In the genomic region with DNA sequence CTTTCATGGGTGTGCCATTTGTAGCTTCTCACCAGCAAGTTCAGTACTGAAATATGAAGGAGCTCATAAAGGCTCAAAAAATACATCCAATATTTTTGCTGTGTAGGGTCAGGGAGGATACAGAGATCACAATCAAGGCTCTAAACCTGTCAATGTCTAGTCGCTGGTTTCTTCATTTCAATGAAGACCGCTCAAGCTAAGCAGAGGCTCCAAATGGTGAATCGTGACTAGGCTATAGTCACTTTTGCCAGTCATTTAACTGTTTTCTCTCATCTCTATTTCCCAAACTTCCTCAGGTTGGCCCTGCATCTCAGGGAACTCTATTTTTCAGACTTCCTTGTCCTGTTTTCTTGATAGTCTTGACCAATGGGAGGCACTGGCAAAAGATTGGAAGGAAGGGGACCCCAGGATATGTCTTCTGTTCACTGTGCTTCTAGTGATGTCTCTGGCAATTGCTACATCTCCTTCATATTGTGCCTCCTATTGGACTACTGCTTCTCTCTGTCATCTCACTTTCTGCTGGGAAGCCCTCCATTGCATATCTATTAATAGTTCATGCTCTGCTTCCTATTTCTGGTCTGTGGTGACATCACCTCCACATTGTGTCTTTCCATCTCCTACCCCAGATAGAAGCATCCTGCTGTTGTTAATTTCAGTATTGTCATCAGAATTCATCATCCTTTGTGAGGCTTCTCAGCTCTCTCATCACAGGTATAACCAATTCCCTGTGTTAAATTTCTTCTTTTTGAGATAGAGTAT, we compare ENCODE assay signal across 27 cellular contexts.
"Had no signal": no experiment of that assay in that cellular context is flagged by ENCODE, and none has a peak within 500 bp of the region (broad histone marks: within the 10 kb centered on the region; RNA-seq: fewer than 3 reads in every experiment).

No MANE protein-coding gene starts in this region.

- H3K9ac ChIP-seq: SK-N-SH had no signal

- DNase-seq: activated CD4-positive, alpha-beta memory T cell treated with anti-CD3 and anti-CD28 coated beads for 36 hours; activated CD4-positive, alpha-beta T cell treated with anti-CD3 and anti-CD28 coated beads for 4 hours; activated CD4-positive, alpha-beta T cell treated with anti-CD3 and anti-CD28 coated beads, Interleukin-2, amount 50 U/mL, for 1 hour; activated CD4-positive, CD25-positive, alpha-beta regulatory T cell treated with anti-CD3 and anti-CD28 coated beads, Interleukin-2, amount 50 U/mL, for 72 hours; activated CD8-positive, alpha-beta memory T cell treated with anti-CD3 and anti-CD28 coated beads, Interleukin-2, amount 50 U/mL, for 4 hours; activated effector memory CD4-positive, alpha-beta T cell treated with Interleukin-2 at 50 U/mL for 16 hours; activated naive CD4-positive, alpha-beta T cell treated with anti-CD3 and anti-CD28 coated beads, Interleukin-2, amount 10 ng/mL, durations not matched to agents 7 days and 5 days; activated naive CD8-positive, alpha-beta T cell treated with anti-CD3 and anti-CD28 coated beads, Interleukin-2, amount 50 U/mL, for 24 hours; activated T-cell treated with anti-CD3 and anti-CD28 coated beads for 4 hours; activated T-cell treated with anti-CD3 and anti-CD28 coated beads, Interleukin-2, amount 50 U/mL, for 4 hours; amniotic stem cell; Karpas-422; KBM-7; NCI-H1105; NCI-H1417 treated with DMSO at 0.1 percent for 48 hours; NCI-H1694; NCI-H2029; NCI-H345; NCI-H524 treated with DMSO at 0.1 percent for 48 hours; NK-92 treated with Interleukin-12 subunit alpha and Interleukin-12 subunit beta, amount 100 ng/mL, for 24 hours; SHP77 treated with DMSO at 0.1 percent for 48 hours; SK-N-SH had no signal

- H3K4me3 ChIP-seq: ascending aorta, cardiac muscle cell, SJSA1 had no signal

- H3K36me3 ChIP-seq: ascending aorta, cardiac muscle cell, SJSA1 had no signal

- H3K9me3 ChIP-seq: ascending aorta, SJSA1, SK-N-SH had no signal

- H3K27me3 ChIP-seq: ascending aorta, cardiac muscle cell, SJSA1 had no signal

- H3K4me1 ChIP-seq: ascending aorta, SJSA1 had no signal

- H3K4me2 ChIP-seq: SK-N-SH had no signal

- H3K27ac ChIP-seq: ascending aorta, cardiac muscle cell, SJSA1 had no signal

- ATAC-seq: activated naive CD8-positive, alpha-beta T cell treated with anti-CD3 and anti-CD28 coated beads, Interleukin-2, amount 50 U/mL, for 24 hours; activated T-cell treated with anti-CD3 and anti-CD28 coated beads, Interleukin-2, amount 50 U/mL, for 4 hours; Panc1; WTC11 had no signal
